Comparison of ENCODE assay signal across 8 cellular contexts in the genomic region with DNA sequence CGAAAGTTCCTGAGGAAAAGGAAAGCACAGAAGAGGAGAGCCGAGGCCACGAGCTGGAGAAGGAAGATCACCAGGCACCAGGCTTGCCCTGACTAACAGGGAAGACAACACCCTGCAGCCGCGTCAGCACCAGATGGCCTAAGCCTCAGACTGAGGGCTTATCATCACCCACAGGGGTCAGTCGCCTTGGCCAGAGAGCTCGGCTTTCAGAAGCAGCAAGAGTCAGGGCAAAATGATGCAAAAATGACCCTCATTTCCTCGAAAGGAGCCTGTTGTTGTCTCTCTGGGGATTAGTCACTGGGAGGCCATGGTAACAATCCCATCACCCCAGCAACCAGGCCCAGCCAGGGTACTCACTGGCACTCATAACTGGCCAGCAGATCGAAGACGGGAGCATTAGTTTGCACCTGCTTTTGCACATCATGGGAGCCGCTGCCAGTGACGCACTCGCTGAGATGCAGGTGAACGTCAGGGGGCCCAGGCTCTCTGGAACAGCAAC. TPM values are rescaled to one million over a fixed set of nuclear protein-coding genes. Genes with fewer than 3 reads are reported as not detected.
DNase-seq lines count a peak whose midpoint lies in the region; ATAC-seq and TF ChIP-seq lines count a peak whose summit lies in the region.

No MANE protein-coding gene starts in this region.

- no peaks in the 10 kb centered on the region for H3K79me2 ChIP-seq in osteoblast (ENCODE audit: insufficient read depth, low read length)

- H3K4me3 ChIP-seq in osteoblast (ENCODE audit: insufficient read depth, low read length) = peak overlapping the region; percentile 35

- peak; percentile 31 for TF ChIP-seq CTCF in osteoblast (IDR thresholded peaks at IDR 0.05; ENCODE audit: extremely low read depth, low read depth, low read length)

- H3K4me1 ChIP-seq in osteoblast (ENCODE audit: insufficient read depth, low read length) = peaks cover 41% of the 10 kb centered on the region

- H3K4me2 ChIP-seq in osteoblast (ENCODE audit: insufficient read depth, low read length) = peak overlapping the region; percentile 77

- no peaks in the 10 kb centered on the region for H3K9me3 ChIP-seq in osteoblast (ENCODE audit: low read depth, low read length)

- no peaks in the 10 kb centered on the region for H3K36me3 ChIP-seq in osteoblast (ENCODE audit: insufficient read depth, low read length)

- peak overlapping the region; percentile 75 for H3K27ac ChIP-seq in osteoblast (ENCODE audit: low read depth, low read length)

- ATAC-seq in GM19023 (IDR thresholded peaks at IDR 0.05; ENCODE audit: unreplicated experiment) (no peak), HG02571 (IDR thresholded peaks at IDR 0.05; ENCODE audit: unreplicated experiment) (no peak)

- peaks cover 4% of the 10 kb centered on the region for H4K20me1 ChIP-seq in osteoblast (ENCODE audit: insufficient read depth, low read length)

- no peak overlapping the region for H2AFZ ChIP-seq in osteoblast (ENCODE audit: low read length)

- no peaks in the 10 kb centered on the region for H3K27me3 ChIP-seq in osteoblast (ENCODE audit: insufficient read depth, low read length)

- DNase-seq in DMS79 (lab: John Stamatoyannopoulos, UW) (peak; percentile 47), RPMI7951 (ENCODE audit: low read depth) (peak; percentile 98), fibroblast of peridontal ligament (ENCODE audit: extremely low read depth) (peak; percentile 95), osteoblast (ENCODE audit: insufficient read length, low spot score, missing footprints) (peak; percentile 93), foreskin melanocyte (no peak)
- DNase-seq in activated CD8-positive, alpha-beta memory T cell treated with anti-CD3 and anti-CD28 coated beads, Interleukin-2, amount 50 U/mL, for 4 hours = no peak

RNA-seq across cellular contexts. Expression of gene ZFP36L2, which starts 42.7 kb away (rescaled TPM):
- total RNA-seq in RPMI7951 (2014; rRNA removed; shearing (Covaris generic)) = 6.4 and 9.1 TPM in 2 replicates
- 14.7 and 15.6 TPM in 2 replicates for total RNA-seq in osteoblast

Comparison
In these comparisons a context has a peak if more than half of its experiments do, and no peak if none do; other contexts are left out.
1. DNase-seq: peak in DMS79 (single experiment), RPMI7951 (single experiment), fibroblast of peridontal ligament (single experiment) and osteoblast (single experiment); none in foreskin melanocyte (single experiment) and activated CD8-positive, alpha-beta memory T cell treated with anti-CD3 and anti-CD28 coated beads, Interleukin-2, amount 50 U/mL, for 4 hours (single experiment).